In genomic region chr11:34075178-34075820, GRCh38 we compare ENCODE assay signal across 10 cellular contexts. TPM values are rescaled to one million over a fixed set of nuclear protein-coding genes. Genes with fewer than 3 reads are reported as not detected.
DNase-seq lines count a peak whose midpoint lies in the region; ATAC-seq and TF ChIP-seq lines count a peak whose summit lies in the region.
"Had no signal": no experiment of that assay in that cellular context is flagged by ENCODE, and none has a peak within 500 bp of the region (broad histone marks: within the 10 kb centered on the region; RNA-seq: fewer than 3 reads in every experiment).

No MANE protein-coding gene starts in this region.

- DNase-seq in ELR (ENCODE audit: low read depth) (peak; percentile 80), RPMI7951 (ENCODE audit: low read depth) (peak; percentile 82), choroid plexus epithelial cell (ENCODE audit: low read depth) (peak; percentile 58), osteoblast (ENCODE audit: insufficient read length, low spot score, missing footprints) (peak; percentile 85), GM19238 (ENCODE audit: insufficient read length, low spot score) (no peak), left cardiac atrium (no peak), cerebellum (ENCODE audit: low spot score) (no peak), NCI-H2107 (lab: John Stamatoyannopoulos, UW) (no peak)
- DNase-seq: activated CD4-positive, CD25-positive, alpha-beta regulatory T cell; central memory CD4-positive, alpha-beta T cell had no signal

- H3K9me3 ChIP-seq in osteoblast (ENCODE audit: low read depth, low read length) = no peaks in the 10 kb centered on the region

- intact Hi-C loops in left cardiac atrium (cut with DNase I) = no loop called here

- H3K36me3 ChIP-seq in osteoblast (ENCODE audit: insufficient read depth, low read length) = peaks cover 81% of the 10 kb centered on the region

- TF ChIP-seq CTCF in choroid plexus epithelial cell (conservative IDR thresholded peaks at IDR 0.05; ENCODE audit: low read depth, low read length) (no peak), osteoblast (IDR thresholded peaks at IDR 0.05; ENCODE audit: extremely low read depth, low read depth, low read length) (no peak)

- ATAC-seq in left cardiac atrium = no peak

- no peak overlapping the region for H2AFZ ChIP-seq in osteoblast (ENCODE audit: low read length)

- H4K20me1 ChIP-seq in osteoblast (ENCODE audit: insufficient read depth, low read length) = peaks cover 73% of the 10 kb centered on the region

- H3K4me2 ChIP-seq in osteoblast (ENCODE audit: insufficient read depth, low read length) = peak overlapping the region; percentile 30

- H3K4me3 ChIP-seq in choroid plexus epithelial cell (ENCODE audit: low read depth, low read length) = no peak overlapping the region
- H3K4me3 ChIP-seq in osteoblast (ENCODE audit: insufficient read depth, low read length) = no peak overlapping the region

- H3K27me3 ChIP-seq in osteoblast (ENCODE audit: insufficient read depth, low read length) = no peaks in the 10 kb centered on the region

- H3K4me1 ChIP-seq in osteoblast (ENCODE audit: insufficient read depth, low read length) = peaks cover 24% of the 10 kb centered on the region

- H3K27ac ChIP-seq in osteoblast (ENCODE audit: low read depth, low read length) = peak overlapping the region; percentile 40

- peaks cover 84% of the 10 kb centered on the region for H3K79me2 ChIP-seq in osteoblast (ENCODE audit: insufficient read depth, low read length)

RNA-seq across cellular contexts. Expression of gene CAPRIN1, which starts 23.8 kb away (rescaled TPM):
- 139 and 165 TPM in 2 replicates for total RNA-seq in RPMI7951 (2014; rRNA removed; shearing (Covaris generic))
- 225 and 235 TPM in 2 replicates for total RNA-seq in osteoblast
- 100 to 1,000 TPM; 102 to 106 TPM for total RNA-seq in left cardiac atrium
- 281 TPM for total RNA-seq in cerebellum

RNA-seq across cellular contexts. Expression of gene NAT10, which starts 30.1 kb away (rescaled TPM):
- 19.2 and 20.7 TPM in 2 replicates for total RNA-seq in RPMI7951 (2014; rRNA removed; shearing (Covaris generic))
- total RNA-seq in osteoblast = 19.4 and 20.6 TPM in 2 replicates
- total RNA-seq in left cardiac atrium = 10 to 100 TPM; 20.1 to 29.0 TPM
- 19.9 TPM for total RNA-seq in cerebellum

Comparison
In these comparisons a context has a peak if more than half of its experiments do, and no peak if none do; other contexts are left out.
1. DNase-seq: peak in ELR (single experiment), RPMI7951 (single experiment), choroid plexus epithelial cell (single experiment) and osteoblast (single experiment); none in GM19238 (single experiment), left cardiac atrium (single experiment), cerebellum (single experiment) and NCI-H2107 (single experiment).